Comparison of ENCODE assay signal across 8 cellular contexts in genomic region chr11:83156150-83156995, GRCh38. TPM values are rescaled to one million over a fixed set of nuclear protein-coding genes. Genes with fewer than 3 reads are reported as not detected.
DNase-seq lines count a peak whose midpoint lies in the region; ATAC-seq and TF ChIP-seq lines count a peak whose summit lies in the region.

No MANE protein-coding gene starts in this region.

- H3K4me3 Mint-ChIP-seq in naive thymus-derived CD8-positive, alpha-beta T cell = peak overlapping the region; percentile 93 to 100 (median 100)

- H2AFZ ChIP-seq in GM23248 = peak overlapping the region; percentile 92
- H2AFZ ChIP-seq in Karpas-422 (ENCODE audit: low read length) = peak overlapping the region; percentile 90

- TF ChIP-seq CTCF in Peyer's patch (IDR thresholded peaks at IDR 0.05) = no peak

- H3K27me3 Mint-ChIP-seq in naive thymus-derived CD8-positive, alpha-beta T cell = no peaks in the 10 kb centered on the region

- H3K9me2 ChIP-seq in GM23248 (ENCODE audit: insufficient read depth) (no peaks in the 10 kb centered on the region), Karpas-422 (replicated peaks; ENCODE audit: insufficient read depth, low read length) (no peaks in the 10 kb centered on the region)

- POLR2A ChIA-PET in naive thymus-derived CD8-positive, alpha-beta T cell (lab: Charles Lee) = interaction anchor here (0.6 to 5.7 kb wide), 47 partner anchors 8 to 425 kb away, joined by 3 to 69 read pairs (median 5); partner anchors contain the start of genes ANKRD42, CCDC90B, DDIAS and PRCP

- peak overlapping the region; percentile 92 for H3K27ac ChIP-seq in GM23248
- H3K27ac ChIP-seq in Karpas-422 (ENCODE audit: low read length) = peak overlapping the region; percentile 73
- peak overlapping the region; percentile 96 to 100 (median 98) for H3K27ac ChIP-seq in Peyer's patch
- peak overlapping the region; percentile 87 for H3K27ac ChIP-seq in substantia nigra (ENCODE audit: low read depth, low read length, poor library complexity, severe bottlenecking)

- H3K36me3 ChIP-seq in GM23248 (ENCODE audit: low read depth) (peaks cover 10% of the 10 kb centered on the region; the same call in 1 of the 2 replicates), Karpas-422 (ENCODE audit: insufficient read depth, low read length) (peaks cover 37% of the 10 kb centered on the region), Peyer's patch (no peaks in the 10 kb centered on the region)

- H3K4me2 ChIP-seq in GM23248 (ENCODE audit: unreplicated experiment) (peak overlapping the region; percentile 91), Karpas-422 (ENCODE audit: low read depth, low read length, poor library complexity, severe bottlenecking) (peak overlapping the region; percentile 96)

- H3K27ac Mint-ChIP-seq in naive thymus-derived CD8-positive, alpha-beta T cell = peak overlapping the region; percentile 99 to 100 (median 100)

- DNase-seq in Daoy (ENCODE audit: low read depth) (peak; percentile 99), GM23248 (peak; percentile 100), Karpas-422 (peak; percentile 100), Peyer's patch (peak; percentile 95 to 100 (median 99)), fibroblast of peridontal ligament (ENCODE audit: extremely low read depth) (peak; percentile 100), substantia nigra (lab: John Stamatoyannopoulos, UW) (peak in 48 of 49 donors; percentile 73 to 100 (median 99))
- DNase-seq in activated effector memory CD4-positive, alpha-beta T cell treated with anti-CD3 and anti-CD28 coated beads, Interleukin-2, amount 50 U/mL, for 16 hours = peak; percentile 98
- peak in 9 of 10 donors; percentile 87 to 99 (median 98) for DNase-seq in naive thymus-derived CD8-positive, alpha-beta T cell

- H3K9me3 ChIP-seq in GM23248 (ENCODE audit: low read depth) (no peaks in the 10 kb centered on the region), Karpas-422 (ENCODE audit: low read length) (no peaks in the 10 kb centered on the region), Peyer's patch (no peaks in the 10 kb centered on the region)

- peak; percentile 86 to 88 for ATAC-seq in naive thymus-derived CD8-positive, alpha-beta T cell

- in situ Hi-C loops in GM23248 (cut with MboI) = no loop called here

- H3K4me1 ChIP-seq in GM23248 (ENCODE audit: insufficient read depth) (peaks cover 16% of the 10 kb centered on the region), Karpas-422 (ENCODE audit: low read length) (peaks cover 42% of the 10 kb centered on the region), Peyer's patch (peaks cover 0 to 12% (median 0%) of the 10 kb centered on the region in 4 donors)

- no peaks in the 10 kb centered on the region for H3K9me3 Mint-ChIP-seq in naive thymus-derived CD8-positive, alpha-beta T cell

- H3K27me3 ChIP-seq in GM23248 (replicated peaks; ENCODE audit: insufficient read depth) = no peaks in the 10 kb centered on the region
- no peaks in the 10 kb centered on the region for H3K27me3 ChIP-seq in Karpas-422 (ENCODE audit: low read length)
- H3K27me3 ChIP-seq in Peyer's patch = no peaks in the 10 kb centered on the region

- H3K4me1 Mint-ChIP-seq in naive thymus-derived CD8-positive, alpha-beta T cell = peaks cover 10 to 27% (median 25%) of the 10 kb centered on the region in 4 donors

- H3F3A ChIP-seq in GM23248 (ENCODE audit: insufficient read depth) = peaks cover 20% of the 10 kb centered on the region

- H3K79me2 ChIP-seq in GM23248 (ENCODE audit: insufficient read depth) (peaks cover 44% of the 10 kb centered on the region), Karpas-422 (ENCODE audit: low read length) (peaks cover 44% of the 10 kb centered on the region)

- H3K36me3 Mint-ChIP-seq in naive thymus-derived CD8-positive, alpha-beta T cell = peaks cover 6 to 29% (median 15%) of the 10 kb centered on the region in 3 donors

- H3K9ac ChIP-seq in GM23248 (peak overlapping the region; percentile 87), Karpas-422 (ENCODE audit: low read length) (peak overlapping the region; percentile 84)

- H3K4me3 ChIP-seq in GM23248 = peak overlapping the region; percentile 87
- H3K4me3 ChIP-seq in Karpas-422 (ENCODE audit: low read length) = peak overlapping the region; percentile 86
- H3K4me3 ChIP-seq in Peyer's patch = peak overlapping the region; percentile 61 to 96 (median 90)

- H4K20me1 ChIP-seq in GM23248 (ENCODE audit: insufficient read depth) = peaks cover 22% of the 10 kb centered on the region
- H4K20me1 ChIP-seq in Karpas-422 (ENCODE audit: insufficient read depth, low read depth, low read length) = peaks cover 24% of the 10 kb centered on the region

- WGBS in GM23248 (ENCODE audit: low coverage in 1 of 2, low lambda C conversion rate in 2 of 2, missing lambda C conversion rate in 2 of 2), 2 experiments = 1% methylated on average over 34 to 35 of the region's 35 CpGs

- peak; percentile 80 to 81 for TF ChIP-seq POLR2A in Peyer's patch (IDR thresholded peaks at IDR 0.05)

RNA-seq across cellular contexts. Expression of gene PCF11, which starts 0.6 kb away (rescaled TPM):
- total RNA-seq in Daoy (2014; rRNA removed; shearing (Covaris generic)) = 33.0 and 35.3 TPM in 2 replicates
- total RNA-seq in GM23248 (2014; rRNA removed; shearing (Covaris generic)) = 19.7 and 38.2 TPM in 2 replicates
- polyA plus RNA-seq in GM23248 (2016; fragmentation: Nextera tagmentation; extraction: Ambion mirVana) = 7.4 and 9.1 TPM in 2 replicates
- total RNA-seq in Karpas-422 (2014; rRNA removed; shearing (Covaris generic); ENCODE audit: low replicate concordance) = 102 and 165 TPM in 2 replicates
- total RNA-seq in Peyer's patch = 100 to 1,000 TPM in 1 of 4 donors, 10 to 100 TPM in 3; 53.1 to 153 (median 75.3) TPM
- 100 to 1,000 TPM; 199 TPM for total RNA-seq in naive thymus-derived CD8-positive, alpha-beta T cell
- 10 to 100 TPM; 22.5 to 33.6 (median 28.1) TPM for polyA plus RNA-seq in naive thymus-derived CD8-positive, alpha-beta T cell

RNA-seq across cellular contexts. Expression of gene ANKRD42, which starts 37.1 kb away (rescaled TPM):
- 6.7 and 7.1 TPM in 2 replicates for total RNA-seq in Daoy (2014; rRNA removed; shearing (Covaris generic))
- total RNA-seq in GM23248 (2014; rRNA removed; shearing (Covaris generic)) = 17.8 and 22.0 TPM in 2 replicates
- polyA plus RNA-seq in GM23248 (2016; fragmentation: Nextera tagmentation; extraction: Ambion mirVana) = 17.6 and 19.7 TPM in 2 replicates
- 9.0 and 16.6 TPM in 2 replicates for total RNA-seq in Karpas-422 (2014; rRNA removed; shearing (Covaris generic); ENCODE audit: low replicate concordance)
- 10 to 100 TPM in 2 of 4 donors, 1 to 10 TPM in 2; 3.6 to 27.2 (median 9.8) TPM for total RNA-seq in Peyer's patch
- total RNA-seq in naive thymus-derived CD8-positive, alpha-beta T cell = 1 to 10 TPM; 8.1 to 8.3 TPM
- polyA plus RNA-seq in naive thymus-derived CD8-positive, alpha-beta T cell = 1 to 10 TPM; 3.4 to 6.5 (median 5.5) TPM

Comparison
In these comparisons a context has a peak if more than half of its experiments do, and no peak if none do; other contexts are left out.
1. Peak in every context shown above with its lines: DNase-seq, ATAC-seq, H3K4me3 ChIP-seq and H3K27ac ChIP-seq.